ENCODE assay signal across 1 cellular context in genomic region chr7:117023325-117023854, GRCh38.
TF ChIP-seq lines count a peak whose summit lies in the region.

No MANE protein-coding gene starts in this region.

TF ChIP-seq in HepG2, 621 proteins besides CTCF, POLR2A, EP300 and RAD21 (continued from another document):
- TF ChIP-seq ZHX2 (IDR thresholded peaks at IDR 0.05; ENCODE audit: low read depth) (no peak), ZHX2 (CRISPR knock-in tag; IDR thresholded peaks at IDR 0.05; ENCODE audit: borderline replicate concordance) (no peak), THYN1 (CRISPR knock-in tag; IDR thresholded peaks at IDR 0.05; ENCODE audit: borderline replicate concordance, low read depth) (no peak), ZNF605 (CRISPR knock-in tag; IDR thresholded peaks at IDR 0.05) (no peak), STAG1 (CRISPR knock-in tag; IDR thresholded peaks at IDR 0.05) (no peak)
- TF ChIP-seq, protein P1, sequence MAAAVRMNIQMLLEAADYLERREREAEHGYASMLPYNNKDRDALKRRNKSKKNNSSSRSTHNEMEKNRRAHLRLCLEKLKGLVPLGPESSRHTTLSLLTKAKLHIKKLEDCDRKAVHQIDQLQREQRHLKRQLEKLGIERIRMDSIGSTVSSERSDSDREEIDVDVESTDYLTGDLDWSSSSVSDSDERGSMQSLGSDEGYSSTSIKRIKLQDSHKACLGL (CRISPR knock-in tag; IDR thresholded peaks at IDR 0.05) = no peak
- TF ChIP-seq, protein P2, sequence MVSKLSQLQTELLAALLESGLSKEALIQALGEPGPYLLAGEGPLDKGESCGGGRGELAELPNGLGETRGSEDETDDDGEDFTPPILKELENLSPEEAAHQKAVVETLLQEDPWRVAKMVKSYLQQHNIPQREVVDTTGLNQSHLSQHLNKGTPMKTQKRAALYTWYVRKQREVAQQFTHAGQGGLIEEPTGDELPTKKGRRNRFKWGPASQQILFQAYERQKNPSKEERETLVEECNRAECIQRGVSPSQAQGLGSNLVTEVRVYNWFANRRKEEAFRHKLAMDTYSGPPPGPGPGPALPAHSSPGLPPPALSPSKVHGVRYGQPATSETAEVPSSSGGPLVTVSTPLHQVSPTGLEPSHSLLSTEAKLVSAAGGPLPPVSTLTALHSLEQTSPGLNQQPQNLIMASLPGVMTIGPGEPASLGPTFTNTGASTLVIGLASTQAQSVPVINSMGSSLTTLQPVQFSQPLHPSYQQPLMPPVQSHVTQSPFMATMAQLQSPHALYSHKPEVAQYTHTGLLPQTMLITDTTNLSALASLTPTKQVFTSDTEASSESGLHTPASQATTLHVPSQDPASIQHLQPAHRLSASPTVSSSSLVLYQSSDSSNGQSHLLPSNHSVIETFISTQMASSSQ (IDR thresholded peaks at IDR 0.05; ENCODE audit: low read depth) = no peak
- TF ChIP-seq, protein P2 (CRISPR knock-in tag; IDR thresholded peaks at IDR 0.05; ENCODE audit: borderline replicate concordance) = no peak
